ENCODE assay signal across 1 cellular context in genomic region chr1:43172532-43172972, GRCh38.
A peak's percentile ranks its signal among the peaks of the same experiment; 100 is the strongest.
TF ChIP-seq lines count a peak whose summit lies in the region.

No MANE protein-coding gene starts in this region.

TF ChIP-seq in HCT116, 20 proteins besides CTCF, POLR2A, EP300 and RAD21 (continued from another document):
- TF ChIP-seq REST (IDR thresholded peaks at IDR 0.05; ENCODE audit: low read depth) (no peak), SRF (IDR thresholded peaks at IDR 0.05; ENCODE audit: low read depth) (no peak), EZH2 (IDR thresholded peaks at IDR 0.05) (no peak), ATF3 (IDR thresholded peaks at IDR 0.05) (no peak), ZFX (IDR thresholded peaks at IDR 0.05) (no peak), CBX3 (IDR thresholded peaks at IDR 0.05; ENCODE audit: low read depth) (peak; percentile 96)
